In genomic region chr6:159790149-159790946, GRCh38 we compare ENCODE assay signal across 1 cellular context.
A peak's percentile ranks its signal among the peaks of the same experiment; 100 is the strongest.
TF ChIP-seq lines count a peak whose summit lies in the region.

Gene MRPL18 (plus strand): TSS chr6:159790467. CDS start chr6:159790588, 121 bp downstream.

TF ChIP-seq in K562, 482 proteins besides CTCF, POLR2A, EP300 and RAD21 (continued from another document and continues in another):
- TF ChIP-seq, protein P1, sequence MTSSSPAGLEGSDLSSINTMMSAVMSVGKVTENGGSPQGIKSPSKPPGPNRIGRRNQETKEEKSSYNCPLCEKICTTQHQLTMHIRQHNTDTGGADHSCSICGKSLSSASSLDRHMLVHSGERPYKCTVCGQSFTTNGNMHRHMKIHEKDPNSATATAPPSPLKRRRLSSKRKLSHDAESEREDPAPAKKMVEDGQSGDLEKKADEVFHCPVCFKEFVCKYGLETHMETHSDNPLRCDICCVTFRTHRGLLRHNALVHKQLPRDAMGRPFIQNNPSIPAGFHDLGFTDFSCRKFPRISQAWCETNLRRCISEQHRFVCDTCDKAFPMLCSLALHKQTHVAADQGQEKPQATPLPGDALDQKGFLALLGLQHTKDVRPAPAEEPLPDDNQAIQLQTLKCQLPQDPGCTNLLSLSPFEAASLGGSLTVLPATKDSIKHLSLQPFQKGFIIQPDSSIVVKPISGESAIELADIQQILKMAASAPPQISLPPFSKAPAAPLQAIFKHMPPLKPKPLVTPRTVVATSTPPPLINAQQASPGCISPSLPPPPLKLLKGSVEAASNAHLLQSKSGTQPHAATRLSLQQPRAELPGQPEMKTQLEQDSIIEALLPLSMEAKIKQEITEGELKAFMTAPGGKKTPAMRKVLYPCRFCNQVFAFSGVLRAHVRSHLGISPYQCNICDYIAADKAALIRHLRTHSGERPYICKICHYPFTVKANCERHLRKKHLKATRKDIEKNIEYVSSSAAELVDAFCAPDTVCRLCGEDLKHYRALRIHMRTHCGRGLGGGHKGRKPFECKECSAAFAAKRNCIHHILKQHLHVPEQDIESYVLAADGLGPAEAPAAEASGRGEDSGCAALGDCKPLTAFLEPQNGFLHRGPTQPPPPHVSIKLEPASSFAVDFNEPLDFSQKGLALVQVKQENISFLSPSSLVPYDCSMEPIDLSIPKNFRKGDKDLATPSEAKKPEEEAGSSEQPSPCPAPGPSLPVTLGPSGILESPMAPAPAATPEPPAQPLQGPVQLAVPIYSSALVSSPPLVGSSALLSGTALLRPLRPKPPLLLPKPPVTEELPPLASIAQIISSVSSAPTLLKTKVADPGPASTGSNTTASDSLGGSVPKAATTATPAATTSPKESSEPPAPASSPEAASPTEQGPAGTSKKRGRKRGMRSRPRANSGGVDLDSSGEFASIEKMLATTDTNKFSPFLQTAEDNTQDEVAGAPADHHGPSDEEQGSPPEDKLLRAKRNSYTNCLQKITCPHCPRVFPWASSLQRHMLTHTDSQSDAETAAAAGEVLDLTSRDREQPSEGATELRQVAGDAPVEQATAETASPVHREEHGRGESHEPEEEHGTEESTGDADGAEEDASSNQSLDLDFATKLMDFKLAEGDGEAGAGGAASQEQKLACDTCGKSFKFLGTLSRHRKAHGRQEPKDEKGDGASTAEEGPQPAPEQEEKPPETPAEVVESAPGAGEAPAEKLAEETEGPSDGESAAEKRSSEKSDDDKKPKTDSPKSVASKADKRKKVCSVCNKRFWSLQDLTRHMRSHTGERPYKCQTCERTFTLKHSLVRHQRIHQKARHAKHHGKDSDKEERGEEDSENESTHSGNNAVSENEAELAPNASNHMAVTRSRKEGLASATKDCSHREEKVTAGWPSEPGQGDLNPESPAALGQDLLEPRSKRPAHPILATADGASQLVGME (CRISPR knock-in tag; IDR thresholded peaks at IDR 0.05) = no peak
- TF ChIP-seq ZNF133 (CRISPR knock-in tag; IDR thresholded peaks at IDR 0.05) (no peak), CEBPB (tag; IDR thresholded peaks at IDR 0.05) (peak; percentile 98), FOXP4 (CRISPR knock-in tag; IDR thresholded peaks at IDR 0.05; ENCODE audit: borderline replicate concordance) (0 out of 2 replicates have a peak, but pooled peaks have one; percentile 51), CEBPG (CRISPR knock-in tag; IDR thresholded peaks at IDR 0.05) (peak; percentile 82), CEBPG (tag; conservative IDR thresholded peaks at IDR 0.05 in 1 of 2, IDR thresholded peaks at IDR 0.05 in 1 of 2) (peak; percentile 77 to 95; a peak in 3 of 4 replicates), NR4A1 (CRISPR knock-in tag; IDR thresholded peaks at IDR 0.05) (no peak), NR4A1 (tag; IDR thresholded peaks at IDR 0.05) (peak; percentile 22; the same call in 1 of the 2 replicates), C11orf30 (IDR thresholded peaks at IDR 0.05; ENCODE audit: low read depth) (peak; percentile 81), ADNP (tag; IDR thresholded peaks at IDR 0.05) (no peak), HIVEP1 (CRISPR knock-in tag; IDR thresholded peaks at IDR 0.05) (no peak), NKRF (IDR thresholded peaks at IDR 0.05; ENCODE audit: borderline replicate concordance) (peak; percentile 67), POU5F1 (IDR thresholded peaks at IDR 0.05; ENCODE audit: borderline replicate concordance, low read depth, low read length, partially characterized antibody) (peak; percentile 27), GMEB1 (CRISPR knock-in tag; IDR thresholded peaks at IDR 0.05) (peak; percentile 97), SAP30 (IDR thresholded peaks at IDR 0.05; ENCODE audit: borderline replicate concordance, insufficient read depth, low read depth, low read length, poor library complexity, severe bottlenecking) (peak; percentile 62), ZNF23 (CRISPR knock-in tag; IDR thresholded peaks at IDR 0.05) (no peak), TCF15 (CRISPR knock-in tag; IDR thresholded peaks at IDR 0.05) (no peak), ZKSCAN1 (IDR thresholded peaks at IDR 0.05; ENCODE audit: low read depth, low read length) (no peak), RBM25 (IDR thresholded peaks at IDR 0.05; ENCODE audit: low read depth, low read length, severe bottlenecking) (peak; percentile 91), SMAD1 (IDR thresholded peaks at IDR 0.05; ENCODE audit: low read depth, low read length, partially characterized antibody) (peak; percentile 81), BCOR (IDR thresholded peaks at IDR 0.05) (0 out of 2 replicates have a peak, but pooled peaks have one; percentile 18), DMBX1 (CRISPR knock-in tag; IDR thresholded peaks at IDR 0.05; ENCODE audit: borderline replicate concordance) (peak; percentile 8; the same call in 1 of the 2 replicates), HDGF (IDR thresholded peaks at IDR 0.05) (0 out of 2 replicates have a peak, but pooled peaks have one; percentile 14), RBM15 (IDR thresholded peaks at IDR 0.05; ENCODE audit: insufficient read depth, low read length) (no peak), PHB (CRISPR knock-in tag; IDR thresholded peaks at IDR 0.05) (no peak), LEF1 (IDR thresholded peaks at IDR 0.05) (no peak), ZNF282 (CRISPR knock-in tag; IDR thresholded peaks at IDR 0.05) (no peak), TBP (optimal IDR thresholded peaks at IDR 0.05; ENCODE audit: low read depth, low read length) (peak; percentile 81), TBL1XR1 (IDR thresholded peaks at IDR 0.05; ENCODE audit: low read length in 2 of 2) (0 out of 4 replicates have a peak, but pooled peaks of 1 of the 2 experiments have one; percentile 27), IFI16 (CRISPR knock-in tag; IDR thresholded peaks at IDR 0.05) (no peak), PREB (CRISPR knock-in tag; IDR thresholded peaks at IDR 0.05) (no peak)
- TF ChIP-seq, protein P2, sequence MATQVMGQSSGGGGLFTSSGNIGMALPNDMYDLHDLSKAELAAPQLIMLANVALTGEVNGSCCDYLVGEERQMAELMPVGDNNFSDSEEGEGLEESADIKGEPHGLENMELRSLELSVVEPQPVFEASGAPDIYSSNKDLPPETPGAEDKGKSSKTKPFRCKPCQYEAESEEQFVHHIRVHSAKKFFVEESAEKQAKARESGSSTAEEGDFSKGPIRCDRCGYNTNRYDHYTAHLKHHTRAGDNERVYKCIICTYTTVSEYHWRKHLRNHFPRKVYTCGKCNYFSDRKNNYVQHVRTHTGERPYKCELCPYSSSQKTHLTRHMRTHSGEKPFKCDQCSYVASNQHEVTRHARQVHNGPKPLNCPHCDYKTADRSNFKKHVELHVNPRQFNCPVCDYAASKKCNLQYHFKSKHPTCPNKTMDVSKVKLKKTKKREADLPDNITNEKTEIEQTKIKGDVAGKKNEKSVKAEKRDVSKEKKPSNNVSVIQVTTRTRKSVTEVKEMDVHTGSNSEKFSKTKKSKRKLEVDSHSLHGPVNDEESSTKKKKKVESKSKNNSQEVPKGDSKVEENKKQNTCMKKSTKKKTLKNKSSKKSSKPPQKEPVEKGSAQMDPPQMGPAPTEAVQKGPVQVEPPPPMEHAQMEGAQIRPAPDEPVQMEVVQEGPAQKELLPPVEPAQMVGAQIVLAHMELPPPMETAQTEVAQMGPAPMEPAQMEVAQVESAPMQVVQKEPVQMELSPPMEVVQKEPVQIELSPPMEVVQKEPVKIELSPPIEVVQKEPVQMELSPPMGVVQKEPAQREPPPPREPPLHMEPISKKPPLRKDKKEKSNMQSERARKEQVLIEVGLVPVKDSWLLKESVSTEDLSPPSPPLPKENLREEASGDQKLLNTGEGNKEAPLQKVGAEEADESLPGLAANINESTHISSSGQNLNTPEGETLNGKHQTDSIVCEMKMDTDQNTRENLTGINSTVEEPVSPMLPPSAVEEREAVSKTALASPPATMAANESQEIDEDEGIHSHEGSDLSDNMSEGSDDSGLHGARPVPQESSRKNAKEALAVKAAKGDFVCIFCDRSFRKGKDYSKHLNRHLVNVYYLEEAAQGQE (CRISPR knock-in tag; IDR thresholded peaks at IDR 0.05; ENCODE audit: low read depth) = peak; percentile 56; the same call in 1 of the 2 replicates
- TF ChIP-seq, protein P3, sequence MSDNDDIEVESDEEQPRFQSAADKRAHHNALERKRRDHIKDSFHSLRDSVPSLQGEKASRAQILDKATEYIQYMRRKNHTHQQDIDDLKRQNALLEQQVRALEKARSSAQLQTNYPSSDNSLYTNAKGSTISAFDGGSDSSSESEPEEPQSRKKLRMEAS (CRISPR knock-in tag; IDR thresholded peaks at IDR 0.05) = peak; percentile 71
- TF ChIP-seq, protein P4, sequence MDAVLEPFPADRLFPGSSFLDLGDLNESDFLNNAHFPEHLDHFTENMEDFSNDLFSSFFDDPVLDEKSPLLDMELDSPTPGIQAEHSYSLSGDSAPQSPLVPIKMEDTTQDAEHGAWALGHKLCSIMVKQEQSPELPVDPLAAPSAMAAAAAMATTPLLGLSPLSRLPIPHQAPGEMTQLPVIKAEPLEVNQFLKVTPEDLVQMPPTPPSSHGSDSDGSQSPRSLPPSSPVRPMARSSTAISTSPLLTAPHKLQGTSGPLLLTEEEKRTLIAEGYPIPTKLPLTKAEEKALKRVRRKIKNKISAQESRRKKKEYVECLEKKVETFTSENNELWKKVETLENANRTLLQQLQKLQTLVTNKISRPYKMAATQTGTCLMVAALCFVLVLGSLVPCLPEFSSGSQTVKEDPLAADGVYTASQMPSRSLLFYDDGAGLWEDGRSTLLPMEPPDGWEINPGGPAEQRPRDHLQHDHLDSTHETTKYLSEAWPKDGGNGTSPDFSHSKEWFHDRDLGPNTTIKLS (IDR thresholded peaks at IDR 0.05; ENCODE audit: borderline replicate concordance, low read depth) = peak; percentile 79
- TF ChIP-seq, protein P5, sequence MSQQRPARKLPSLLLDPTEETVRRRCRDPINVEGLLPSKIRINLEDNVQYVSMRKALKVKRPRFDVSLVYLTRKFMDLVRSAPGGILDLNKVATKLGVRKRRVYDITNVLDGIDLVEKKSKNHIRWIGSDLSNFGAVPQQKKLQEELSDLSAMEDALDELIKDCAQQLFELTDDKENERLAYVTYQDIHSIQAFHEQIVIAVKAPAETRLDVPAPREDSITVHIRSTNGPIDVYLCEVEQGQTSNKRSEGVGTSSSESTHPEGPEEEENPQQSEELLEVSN (IDR thresholded peaks at IDR 0.05; ENCODE audit: borderline replicate concordance in 1 of 2, extremely low read depth in 1 of 2, insufficient read depth in 1 of 2, insufficient read length in 1 of 2, low read depth in 1 of 2, low read length in 1 of 2, poor library complexity in 1 of 2, severe bottlenecking in 1 of 2) = peak in 1 of 2 experiments; percentile 22
- TF ChIP-seq, protein P6, sequence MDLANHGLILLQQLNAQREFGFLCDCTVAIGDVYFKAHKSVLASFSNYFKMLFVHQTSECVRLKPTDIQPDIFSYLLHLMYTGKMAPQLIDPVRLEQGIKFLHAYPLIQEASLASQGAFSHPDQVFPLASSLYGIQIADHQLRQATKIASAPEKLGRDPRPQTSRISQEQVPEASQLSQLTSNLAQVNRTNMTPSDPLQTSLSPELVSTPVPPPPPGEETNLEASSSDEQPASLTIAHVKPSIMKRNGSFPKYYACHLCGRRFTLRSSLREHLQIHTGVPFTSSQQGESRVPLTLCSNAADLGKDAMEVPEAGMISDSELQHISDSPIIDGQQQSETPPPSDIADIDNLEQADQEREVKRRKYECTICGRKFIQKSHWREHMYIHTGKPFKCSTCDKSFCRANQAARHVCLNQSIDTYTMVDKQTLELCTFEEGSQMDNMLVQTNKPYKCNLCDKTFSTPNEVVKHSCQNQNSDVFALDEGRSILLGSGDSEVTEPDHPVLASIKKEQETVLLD (IDR thresholded peaks at IDR 0.05) = peak; percentile 85
